ENCODE assay signal across 15 cellular contexts in genomic region chr2:4140284-4140962, GRCh38.
DNase-seq lines count a peak whose midpoint lies in the region; ATAC-seq, FAIRE-seq and TF ChIP-seq lines count a peak whose summit lies in the region.
"Had no signal": no experiment of that assay in that cellular context is flagged by ENCODE, and none has a peak within 500 bp of the region (broad histone marks: within the 10 kb centered on the region; RNA-seq: fewer than 3 reads in every experiment).

No MANE protein-coding gene starts in this region.

- peaks cover 15% of the 10 kb centered on the region for H3K4me1 Mint-ChIP-seq in progenitor cell of endocrine pancreas (ENCODE audit: low read depth)
- H3K4me1 Mint-ChIP-seq: activated T-helper 17 cell treated with anti-CD3 and anti-CD28 coated beads, Interleukin-2, amount 50 U/mL, for 72 hours; B cell; central memory CD8-positive, alpha-beta T cell had no signal

- DNase-seq in NCI-H146 treated with DMSO at 0.1 percent for 48 hours (lab: John Stamatoyannopoulos, UW; ENCODE audit: unreplicated experiment): peak; percentile 13
- peak; percentile 20 for DNase-seq in NCI-H510A (lab: John Stamatoyannopoulos, UW)
- DNase-seq in progenitor cell of endocrine pancreas (ENCODE audit: low spot score, unreplicated experiment): no peak
- no peak for DNase-seq in GM10248 (ENCODE audit: extremely low spot score)
- DNase-seq in activated CD8-positive, alpha-beta memory T cell treated with anti-CD3 and anti-CD28 coated beads for 24 hours: no peak
- DNase-seq: adrenal gland; MM.1S; NCI-H446; stimulated activated CD4-positive, alpha-beta T cell treated with anti-CD3 and anti-CD28 coated beads, Interleukin-4, amount 100 ng/mL, for 24 hours had no signal

- no peak for ATAC-seq in GM19324 (IDR thresholded peaks at IDR 0.05; ENCODE audit: low FRiP score, unreplicated experiment)
- ATAC-seq: activated T-helper 17 cell treated with anti-CD3 and anti-CD28 coated beads, Interleukin-2, amount 50 U/mL, for 72 hours had no signal

- no peak for TF ChIP-seq CTCF in progenitor cell of endocrine pancreas (IDR thresholded peaks at IDR 0.05; ENCODE audit: unreplicated experiment)
- no peak for TF ChIP-seq CTCF in GM10248 (IDR thresholded peaks at IDR 0.05; ENCODE audit: control extremely low read depth, extremely low read depth, low read depth, missing control alignments)

- CTCF ChIA-PET in GM10248 (lab: Yijun Ruan, JAX): no interaction called here

- H3K27me3 Mint-ChIP-seq in progenitor cell of endocrine pancreas: peaks cover 3% of the 10 kb centered on the region
- H3K27me3 Mint-ChIP-seq: activated T-helper 17 cell treated with anti-CD3 and anti-CD28 coated beads, Interleukin-2, amount 50 U/mL, for 72 hours; B cell; central memory CD8-positive, alpha-beta T cell had no signal

- H3K4me3 Mint-ChIP-seq in progenitor cell of endocrine pancreas (ENCODE audit: low read depth): no peak overlapping the region
- H3K4me3 Mint-ChIP-seq: activated T-helper 17 cell treated with anti-CD3 and anti-CD28 coated beads, Interleukin-2, amount 50 U/mL, for 72 hours; B cell; central memory CD8-positive, alpha-beta T cell had no signal

- H3K27ac Mint-ChIP-seq in progenitor cell of endocrine pancreas: peak overlapping the region; percentile 43
- H3K27ac Mint-ChIP-seq: activated T-helper 17 cell treated with anti-CD3 and anti-CD28 coated beads, Interleukin-2, amount 50 U/mL, for 72 hours; B cell had no signal

- H3K36me3 Mint-ChIP-seq in progenitor cell of endocrine pancreas (ENCODE audit: insufficient read depth): no peaks in the 10 kb centered on the region

- POLR2A ChIA-PET in GM10248 (lab: Yijun Ruan, JAX): no interaction called here

- no peaks in the 10 kb centered on the region for H3K9me3 Mint-ChIP-seq in progenitor cell of endocrine pancreas (ENCODE audit: low read depth)

- FAIRE-seq in islet of Langerhans (lab: Jason Lieb, UNC): peak; percentile 69
- FAIRE-seq: H54 had no signal

Comparison
In these comparisons a context has a peak if more than half of its experiments do, and no peak if none do; other contexts are left out.
1. DNase-seq: peak in NCI-H146 treated with DMSO at 0.1 percent for 48 hours (single experiment) and NCI-H510A (single experiment); none in progenitor cell of endocrine pancreas (single experiment), GM10248 (single experiment) and activated CD8-positive, alpha-beta memory T cell treated with anti-CD3 and anti-CD28 coated beads for 24 hours (single experiment).